35 cellular contexts compared by ENCODE assay signal in genomic region chr2:128940378-128940777, GRCh38.
DNase-seq lines count a peak whose midpoint lies in the region; ATAC-seq, FAIRE-seq and TF ChIP-seq lines count a peak whose summit lies in the region.
"Had no signal": no experiment of that assay in that cellular context is flagged by ENCODE, and none has a peak within 500 bp of the region (broad histone marks: within the 10 kb centered on the region; RNA-seq: fewer than 3 reads in every experiment).

No MANE protein-coding gene starts in this region.

- no peak overlapping the region for H3K27ac ChIP-seq in HepG2 (ENCODE audit: extremely low read length, insufficient read depth, low read length)
- no peak overlapping the region for H3K27ac ChIP-seq in right lobe of liver
- no peak overlapping the region for H3K27ac ChIP-seq in esophagus muscularis mucosa (replicated peaks in 1 of 4)
- H3K27ac ChIP-seq in trophoblast cell (ENCODE audit: low read depth, low read length) = no peak overlapping the region
- H3K27ac ChIP-seq: 22Rv1; A549; BLaER1; BLaER1 treated with 17β-estradiol and CSF1 and Interleukin-3, amounts not matched to agents 10 nM and 100 nM; C4-2B had no signal

- no peak overlapping the region for H2BK5ac ChIP-seq in trophoblast cell (ENCODE audit: low read depth, low read length, poor library complexity)

- H3K79me2 ChIP-seq in HepG2 (ENCODE audit: insufficient read depth, low read length) (no peaks in the 10 kb centered on the region), trophoblast cell (ENCODE audit: control insufficient read depth, insufficient read depth, low read length, poor library complexity) (no peaks in the 10 kb centered on the region)

- H2BK120ac ChIP-seq in trophoblast cell (ENCODE audit: insufficient read depth, low read length, poor library complexity) = no peak overlapping the region

- intact Hi-C loops in HepG2 (cut with micrococcal nuclease; ENCODE audit: unreplicated experiment) = no loop called here
- intact Hi-C loops in right lobe of liver (cut with DNase I) = no loop called here
- intact Hi-C loops in esophagus muscularis mucosa (cut with DNase I) = no loop called here

- 14% methylated on average over 12 of the region's 12 CpGs for WGBS in HepG2 (ENCODE audit: low lambda C conversion rate)
- WGBS in right lobe of liver (ENCODE audit: insufficient coverage, low coverage, low lambda C conversion rate, missing lambda C conversion rate) = 74% methylated on average over 12 of the region's 12 CpGs
- 88% methylated on average over 12 of the region's 12 CpGs for WGBS in esophagus muscularis mucosa
- WGBS in trophoblast cell (ENCODE audit: extremely low coverage, insufficient coverage, insufficient read length) = 99% methylated on average over 9 of the region's 12 CpGs

- no peak overlapping the region for H2BK12ac ChIP-seq in trophoblast cell (ENCODE audit: low read length)

- H4K12ac ChIP-seq in trophoblast cell (ENCODE audit: low read depth, low read length) = no peak overlapping the region

- H2AK5ac ChIP-seq in trophoblast cell (ENCODE audit: low read length) = no peak overlapping the region

- H4K8ac ChIP-seq in trophoblast cell (ENCODE audit: low read depth, low read length) = no peak overlapping the region

- H3K23ac ChIP-seq in trophoblast cell (ENCODE audit: low read length) = peak overlapping the region; percentile 41

- H3K4me1 ChIP-seq in HepG2 (ENCODE audit: insufficient read depth, low read length) = no peaks in the 10 kb centered on the region
- no peaks in the 10 kb centered on the region for H3K4me1 ChIP-seq in right lobe of liver
- H3K4me1 ChIP-seq in esophagus muscularis mucosa = peaks cover 0 to 15% (median 12%) of the 10 kb centered on the region in 4 donors
- no peaks in the 10 kb centered on the region for H3K4me1 ChIP-seq in trophoblast cell (ENCODE audit: control insufficient read depth in 1 of 2, insufficient read depth in 2 of 2, low read length in 2 of 2)
- H3K4me1 ChIP-seq: A549, BE2C, Caco-2 had no signal

- no peak for TF ChIP-seq POLR2A in HepG2 (IDR thresholded peaks at IDR 0.05; ENCODE audit: insufficient read depth in 1 of 2, low read depth in 2 of 2, low read length in 2 of 2)
- TF ChIP-seq POLR2A in right lobe of liver (IDR thresholded peaks at IDR 0.05) = no peak
- no peak for TF ChIP-seq POLR2A in esophagus muscularis mucosa (IDR thresholded peaks at IDR 0.05; ENCODE audit: low read depth)

- FAIRE-seq in HepG2 (lab: Jason Lieb, UNC) (no peak), urothelium cell line (lab: Jason Lieb, UNC) (peak; percentile 56)
- FAIRE-seq: A204.1, A549, D721Med had no signal

- H2AFZ ChIP-seq in HepG2 (ENCODE audit: low read length) (no peak overlapping the region), trophoblast cell (ENCODE audit: insufficient read depth, low read length, poor library complexity) (no peak overlapping the region)

- no peak overlapping the region for H3K4ac ChIP-seq in trophoblast cell (ENCODE audit: low read depth, low read length)

- POLR2A ChIA-PET in HepG2 (lab: Yijun Ruan, JAX) = no interaction called here

- BruUV-seq in HepG2 (replicated peaks; lab: Mats Ljungman, UMichigan) = no TSS peak

- DNase-seq in HepG2 (ENCODE audit: low spot score) (no peak), right lobe of liver (no peak), esophagus muscularis mucosa (ENCODE audit: extremely low spot score) (peak; percentile 60), trophoblast cell (no peak), urothelium cell line (ENCODE audit: low spot score) (no peak), mucosa of gallbladder (ENCODE audit: low spot score) (no peak)
- DNase-seq: 8988T; ACHN; AML-193; BE2C; C1 segment of cervical spinal cord; Caco-2; Calu3; CD4-positive, alpha-beta memory T cell; CD4-positive, alpha-beta T cell; CD4-positive, CD25-positive, alpha-beta regulatory T cell; CD8-positive, alpha-beta memory T cell; CD8-positive, alpha-beta T cell; COR-L47; DMS 273 treated with DMSO at 0.1 percent for 48 hours; DMS153; DMS53; DMS79; DMS79 treated with DMSO at 0.1 percent for 48 hours; DND-41; EL had no signal

- H3K36me3 ChIP-seq in HepG2 (replicated peaks in 1 of 2; ENCODE audit: control insufficient read depth in 1 of 2, insufficient read depth in 2 of 2, low read length in 2 of 2) (no peaks in the 10 kb centered on the region), right lobe of liver (no peaks in the 10 kb centered on the region), esophagus muscularis mucosa (no peaks in the 10 kb centered on the region), trophoblast cell (ENCODE audit: control insufficient read depth in 1 of 2, insufficient read depth in 2 of 2, low read length in 2 of 2) (no peaks in the 10 kb centered on the region)
- H3K36me3 ChIP-seq: BE2C; BLaER1; BLaER1 treated with 17β-estradiol and CSF1 and Interleukin-3, amounts not matched to agents 10 nM and 100 nM had no signal

- H4K20me1 ChIP-seq in HepG2 (ENCODE audit: insufficient read depth, low read length) = no peaks in the 10 kb centered on the region
- H4K20me1 ChIP-seq: BLaER1; BLaER1 treated with 17β-estradiol and CSF1 and Interleukin-3, amounts not matched to agents 10 nM and 100 nM had no signal

- no peak overlapping the region for H4K91ac ChIP-seq in trophoblast cell (ENCODE audit: low read depth, low read length)

- no peak overlapping the region for H3K18ac ChIP-seq in trophoblast cell (ENCODE audit: low read length)

- TF ChIP-seq EP300 in HepG2 (IDR thresholded peaks at IDR 0.05; ENCODE audit: low read depth in 2 of 2, low read length in 2 of 2) (no peak), HepG2 (CRISPR knock-in tag; IDR thresholded peaks at IDR 0.05; ENCODE audit: borderline replicate concordance) (no peak), esophagus muscularis mucosa (IDR thresholded peaks at IDR 0.05) (no peak)

- no peak overlapping the region for H3K4me3 ChIP-seq in HepG2 (replicated peaks in 1 of 3; ENCODE audit: insufficient read depth in 1 of 3, low read depth in 2 of 3, low read length in 3 of 3)
- no peak overlapping the region for H3K4me3 ChIP-seq in right lobe of liver
- H3K4me3 ChIP-seq in esophagus muscularis mucosa = no peak overlapping the region
- H3K4me3 ChIP-seq in trophoblast cell (ENCODE audit: low read depth, low read length) = peak overlapping the region; percentile 31
- H3K4me3 ChIP-seq: A549; BLaER1; BLaER1 treated with 17β-estradiol and CSF1 and Interleukin-3, amounts not matched to agents 10 nM and 100 nM had no signal

- TF ChIP-seq CTCF in HepG2 (CRISPR knock-in tag; IDR thresholded peaks at IDR 0.05) (no peak), right lobe of liver (IDR thresholded peaks at IDR 0.05) (no peak), esophagus muscularis mucosa (IDR thresholded peaks at IDR 0.05) (no peak)

- no peak overlapping the region for H3K14ac ChIP-seq in trophoblast cell (ENCODE audit: low read length)

- H3K9me3 ChIP-seq in HepG2 (ENCODE audit: low read length) = no peaks in the 10 kb centered on the region
- no peaks in the 10 kb centered on the region for H3K9me3 ChIP-seq in right lobe of liver
- no peaks in the 10 kb centered on the region for H3K9me3 ChIP-seq in esophagus muscularis mucosa
- peaks cover 2% of the 10 kb centered on the region for H3K9me3 ChIP-seq in trophoblast cell (ENCODE audit: insufficient read depth, low read depth, low read length)
- H3K9me3 ChIP-seq: A549; BE2C; BLaER1; BLaER1 treated with 17β-estradiol and CSF1 and Interleukin-3, amounts not matched to agents 10 nM and 100 nM; Caco-2 had no signal

- CTCF ChIA-PET in HepG2 (lab: Yijun Ruan, JAX; ENCODE audit: low intra/inter-chr PET ratio, low total read pairs) = no interaction called here

- TF ChIP-seq RAD21 in HepG2 (CRISPR knock-in tag; IDR thresholded peaks at IDR 0.05) = no peak

- H3K4me2 ChIP-seq in HepG2 (ENCODE audit: low read depth, low read length) (no peak overlapping the region), trophoblast cell (ENCODE audit: low read length) (no peak overlapping the region)
- H3K4me2 ChIP-seq: A549; BLaER1; BLaER1 treated with 17β-estradiol and CSF1 and Interleukin-3, amounts not matched to agents 10 nM and 100 nM had no signal

- no peak for ATAC-seq in HepG2
- ATAC-seq in right lobe of liver = no peak
- no peak for ATAC-seq in HG03159 (IDR thresholded peaks at IDR 0.05; ENCODE audit: unreplicated experiment)
- ATAC-seq in GM21619 (IDR thresholded peaks at IDR 0.05; ENCODE audit: unreplicated experiment) = no peak
- ATAC-seq: A549; CD8-positive, alpha-beta T cell had no signal

- no peak overlapping the region for H3K9ac ChIP-seq in HepG2 (ENCODE audit: insufficient read depth, low read depth, low read length)
- H3K9ac ChIP-seq in trophoblast cell (ENCODE audit: low read length) = no peak overlapping the region
- H3K9ac ChIP-seq: BLaER1; BLaER1 treated with 17β-estradiol and CSF1 and Interleukin-3, amounts not matched to agents 10 nM and 100 nM had no signal

- H3K27me3 ChIP-seq in HepG2 (ENCODE audit: control insufficient read depth in 1 of 2, insufficient read depth in 2 of 2, low read length in 2 of 2) (no peaks in the 10 kb centered on the region; a peak in 1 of 5 replicates), right lobe of liver (no peaks in the 10 kb centered on the region), esophagus muscularis mucosa (no peaks in the 10 kb centered on the region), trophoblast cell (ENCODE audit: insufficient read depth, low read length) (no peaks in the 10 kb centered on the region)
- H3K27me3 ChIP-seq: BE2C; BLaER1; BLaER1 treated with 17β-estradiol and CSF1 and Interleukin-3, amounts not matched to agents 10 nM and 100 nM had no signal

- in situ Hi-C loops in HepG2 (cut with HindIII; ENCODE audit: extremely low pct_ligation_motif_present, low pct_unique_long_range_greater_than_20kb) = no loop called here

- H3K79me1 ChIP-seq in trophoblast cell (ENCODE audit: low read length) = no peaks in the 10 kb centered on the region

TF ChIP-seq in HepG2, 621 proteins besides CTCF, POLR2A, EP300 and RAD21:
- no peak for TF ChIP-seq ZNF124 (CRISPR knock-in tag; IDR thresholded peaks at IDR 0.05)
- TF ChIP-seq MTF1 (CRISPR knock-in tag; IDR thresholded peaks at IDR 0.05) = no peak
- TF ChIP-seq, protein P1, sequence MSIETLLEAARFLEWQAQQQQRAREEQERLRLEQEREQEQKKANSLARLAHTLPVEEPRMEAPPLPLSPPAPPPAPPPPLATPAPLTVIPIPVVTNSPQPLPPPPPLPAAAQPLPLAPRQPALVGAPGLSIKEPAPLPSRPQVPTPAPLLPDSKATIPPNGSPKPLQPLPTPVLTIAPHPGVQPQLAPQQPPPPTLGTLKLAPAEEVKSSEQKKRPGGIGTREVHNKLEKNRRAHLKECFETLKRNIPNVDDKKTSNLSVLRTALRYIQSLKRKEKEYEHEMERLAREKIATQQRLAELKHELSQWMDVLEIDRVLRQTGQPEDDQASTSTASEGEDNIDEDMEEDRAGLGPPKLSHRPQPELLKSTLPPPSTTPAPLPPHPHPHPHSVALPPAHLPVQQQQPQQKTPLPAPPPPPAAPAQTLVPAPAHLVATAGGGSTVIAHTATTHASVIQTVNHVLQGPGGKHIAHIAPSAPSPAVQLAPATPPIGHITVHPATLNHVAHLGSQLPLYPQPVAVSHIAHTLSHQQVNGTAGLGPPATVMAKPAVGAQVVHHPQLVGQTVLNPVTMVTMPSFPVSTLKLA (IDR thresholded peaks at IDR 0.05) = peak; percentile 90
TF ChIP-seq in HepG2: peak in this region for 1.
